Comparison of ENCODE assay signal across 8 cellular contexts in genomic region chr5:54469655-54470054, GRCh38. TPM values are rescaled to one million over a fixed set of nuclear protein-coding genes. Genes with fewer than 3 reads are reported as not detected.
DNase-seq lines count a peak whose midpoint lies in the region; ATAC-seq and TF ChIP-seq lines count a peak whose summit lies in the region.

No MANE protein-coding gene starts in this region.

- H2BK120ac ChIP-seq in H9 (ENCODE audit: low read depth, low read length, poor library complexity, severe bottlenecking) = no peak overlapping the region

- H3K27me3 ChIP-seq in H9 (ENCODE audit: insufficient read depth, low read length) = no peaks in the 10 kb centered on the region

- no peak overlapping the region for H3K23ac ChIP-seq in H9 (ENCODE audit: insufficient read length, low read depth, low read length)

- peak overlapping the region; percentile 30 for H3K4me3 Mint-ChIP-seq in memory B cell
- H3K4me3 Mint-ChIP-seq in H9 = no peak overlapping the region

- DNase-seq in HCEC 1CT (peak; percentile 22), RPMI8226 (peak; percentile 64), memory B cell (ENCODE audit: low spot score in 2 of 2) (no peak), NCI-H82 (lab: John Stamatoyannopoulos, UW) (no peak), COLO668 (lab: John Stamatoyannopoulos, UW; ENCODE audit: unreplicated experiment) (no peak), mesenteric fat pad (ENCODE audit: low spot score) (no peak), H9 (no peak)

- H2BK12ac ChIP-seq in H9 (ENCODE audit: insufficient read length, low read depth, low read length) = no peak overlapping the region

- H3K27me3 Mint-ChIP-seq in memory B cell = peaks cover 3% of the 10 kb centered on the region
- no peaks in the 10 kb centered on the region for H3K27me3 Mint-ChIP-seq in H9 (ENCODE audit: low read depth)

- no peak overlapping the region for H3K18ac ChIP-seq in H9 (ENCODE audit: insufficient read length, low read depth, low read length)

- no peak overlapping the region for H2AK5ac ChIP-seq in H9 (ENCODE audit: insufficient read length, low read length)

- no peak overlapping the region for H4K5ac ChIP-seq in H9 (ENCODE audit: insufficient read length, low read depth, low read length)

- no peak overlapping the region for H2BK5ac ChIP-seq in H9 (ENCODE audit: insufficient read length, low read length)

- H3K9ac ChIP-seq in H9 (ENCODE audit: extremely low read depth, insufficient read length, low read length) = no peak overlapping the region

- H3K27ac ChIP-seq in H9 (ENCODE audit: insufficient read length, low read depth, low read length) = no peak overlapping the region

- H4K20me1 ChIP-seq in H9 (ENCODE audit: control insufficient read depth, insufficient read depth, insufficient read length) = no peaks in the 10 kb centered on the region

- ATAC-seq in GM18499 (IDR thresholded peaks at IDR 0.05; ENCODE audit: insufficient read depth, unreplicated experiment) = peak; percentile 48
- ATAC-seq in memory B cell (ENCODE audit: low read depth) = peak; percentile 72

- H3K4me1 ChIP-seq in H9 (ENCODE audit: insufficient read depth, low read length) = no peaks in the 10 kb centered on the region

- H3K23me2 ChIP-seq in H9 (ENCODE audit: insufficient read length, low read depth, low read length, poor library complexity, severe bottlenecking) = no peaks in the 10 kb centered on the region

- H3K27ac Mint-ChIP-seq in memory B cell (peak overlapping the region; percentile 51), H9 (no peak overlapping the region)

- H3K9me3 Mint-ChIP-seq in memory B cell = no peaks in the 10 kb centered on the region
- no peaks in the 10 kb centered on the region for H3K9me3 Mint-ChIP-seq in H9

- H4K8ac ChIP-seq in H9 (replicated peaks; ENCODE audit: insufficient read length, low read depth, low read length) = no peak overlapping the region

- no peaks in the 10 kb centered on the region; the same call in 1 of the 2 replicates for H3K79me2 ChIP-seq in H9 (ENCODE audit: insufficient read depth, low read length)

- H4K91ac ChIP-seq in H9 (ENCODE audit: insufficient read length, low read depth, low read length) = no peak overlapping the region

- TF ChIP-seq CTCF in H9 (conservative IDR thresholded peaks at IDR 0.05) = no peak

- no CpG with 5 or more reads among the region's 3 CpGs for WGBS in H9 (ENCODE audit: extremely low coverage, insufficient read length, low lambda C conversion rate)

- H3K36me3 Mint-ChIP-seq in memory B cell = peaks cover 2% of the 10 kb centered on the region
- no peaks in the 10 kb centered on the region for H3K36me3 Mint-ChIP-seq in H9 (ENCODE audit: insufficient read depth in 1 of 3, low read depth in 3 of 3)

- no peak overlapping the region for H2BK15ac ChIP-seq in H9 (ENCODE audit: low read depth, low read length)

- H2AFZ ChIP-seq in H9 (ENCODE audit: low read length) = no peak overlapping the region

- no peak overlapping the region for H3K4ac ChIP-seq in H9 (ENCODE audit: low read depth, low read length)

- H3K14ac ChIP-seq in H9 (ENCODE audit: insufficient read depth, low read length) = no peak overlapping the region

- no peak overlapping the region for H3T11ph ChIP-seq in H9 (ENCODE audit: low read length)

- no peak overlapping the region for H2BK20ac ChIP-seq in H9 (ENCODE audit: low read depth, low read length, poor library complexity, severe bottlenecking)

- H3K4me2 ChIP-seq in H9 (ENCODE audit: insufficient read depth, insufficient read length, low read length) = no peak overlapping the region

- no peak overlapping the region for H3K56ac ChIP-seq in H9 (ENCODE audit: insufficient read length, low read depth, low read length)

- peaks cover 9% of the 10 kb centered on the region for H3K4me1 Mint-ChIP-seq in memory B cell
- no peaks in the 10 kb centered on the region for H3K4me1 Mint-ChIP-seq in H9

- no peaks in the 10 kb centered on the region for H3K9me3 ChIP-seq in H9 (ENCODE audit: control insufficient read depth, low read depth, low read length)

- no peaks in the 10 kb centered on the region for H3K79me1 ChIP-seq in H9 (ENCODE audit: insufficient read depth, low read depth, low read length, poor library complexity, severe bottlenecking)

RNA-seq across cellular contexts. Expression of gene HSPB3, which starts 14.2 kb away (rescaled TPM):
- total RNA-seq in mesenteric fat pad (not detected), H9 (2021) (not detected in 2 replicates)

RNA-seq across cellular contexts. Expression of gene SNX18, which starts 47.9 kb away (rescaled TPM):
- total RNA-seq in mesenteric fat pad (35.3 TPM), H9 (2021) (17.2 and 17.6 TPM in 2 replicates)

Comparison
In these comparisons a context has a peak if more than half of its experiments do, and no peak if none do; other contexts are left out.
1. DNase-seq: peak in HCEC 1CT (single experiment) and RPMI8226 (single experiment); none in memory B cell (0 of 2), NCI-H82 (single experiment), COLO668 (single experiment), mesenteric fat pad (single experiment) and H9 (single experiment).